In genomic region chr3:38916706-38917105, GRCh38 we compare ENCODE assay signal across 25 cellular contexts.
A peak's percentile ranks its signal among the peaks of the same experiment; 100 is the strongest.
DNase-seq lines count a peak whose midpoint lies in the region; ATAC-seq and TF ChIP-seq lines count a peak whose summit lies in the region.
"Had no signal": no experiment of that assay in that cellular context is flagged by ENCODE, and none has a peak within 500 bp of the region (broad histone marks: within the 10 kb centered on the region; RNA-seq: fewer than 3 reads in every experiment).

No MANE protein-coding gene starts in this region.

- no peak for ATAC-seq in HG03520 (IDR thresholded peaks at IDR 0.05; ENCODE audit: unreplicated experiment)
- ATAC-seq: gastroesophageal sphincter; stimulated activated naive CD8-positive, alpha-beta T cell treated with anti-CD3 and anti-CD28 coated beads, Interleukin-15, Interleukin-2, amounts not matched to agents 100 U/mL and 50 U/mL, for 24 hours had no signal

- no peak overlapping the region for H2AFZ ChIP-seq in mammary epithelial cell (ENCODE audit: low read depth, low read length)

- no peak for TF ChIP-seq POLR2A in breast epithelium (IDR thresholded peaks at IDR 0.05)

- no peak for TF ChIP-seq CTCF in mammary epithelial cell (conservative IDR thresholded peaks at IDR 0.05 in 1 of 2, IDR thresholded peaks at IDR 0.05 in 1 of 2; ENCODE audit: extremely low read depth in 1 of 2, insufficient read depth in 1 of 2, low read depth in 1 of 2, low read length in 2 of 2)
- TF ChIP-seq CTCF in breast epithelium (IDR thresholded peaks at IDR 0.05): no peak

- H3K4me1 ChIP-seq in mammary epithelial cell (ENCODE audit: insufficient read depth, low read length): no peaks in the 10 kb centered on the region
- H3K4me1 ChIP-seq in breast epithelium: no peaks in the 10 kb centered on the region
- H3K4me1 ChIP-seq in adipocyte (ENCODE audit: control insufficient read depth, insufficient read depth, low read length): no peaks in the 10 kb centered on the region
- H3K4me1 ChIP-seq: BLaER1, gastroesophageal sphincter had no signal

- H3K27ac ChIP-seq in mammary epithelial cell (ENCODE audit: insufficient read depth, low read depth, low read length): no peak overlapping the region
- no peak overlapping the region for H3K27ac ChIP-seq in breast epithelium
- H3K27ac ChIP-seq: 22Rv1, BLaER1, gastroesophageal sphincter had no signal

- no peaks in the 10 kb centered on the region for H4K20me1 ChIP-seq in mammary epithelial cell (ENCODE audit: insufficient read depth, low read length)
- H4K20me1 ChIP-seq: BLaER1 had no signal

- intact Hi-C loops in mammary epithelial cell (cut with micrococcal nuclease): no loop called here
- intact Hi-C loops in breast epithelium (cut with DNase I; ENCODE audit: low total_unique reads): no loop called here

- H3K4me3 ChIP-seq in mammary epithelial cell (replicated peaks in 1 of 3; ENCODE audit: insufficient read depth in 1 of 3, low read depth in 2 of 3, low read length in 3 of 3): no peak overlapping the region
- no peak overlapping the region for H3K4me3 ChIP-seq in breast epithelium
- no peak overlapping the region for H3K4me3 ChIP-seq in adipocyte (ENCODE audit: low read length)
- H3K4me3 ChIP-seq: BLaER1, gastroesophageal sphincter had no signal

- no peaks in the 10 kb centered on the region for H3K9me3 ChIP-seq in mammary epithelial cell (replicated peaks; ENCODE audit: insufficient read depth, low read length)
- H3K9me3 ChIP-seq in breast epithelium: peaks cover 0 to 10% of the 10 kb centered on the region in 2 donors
- peaks cover 7% of the 10 kb centered on the region for H3K9me3 ChIP-seq in adipocyte (ENCODE audit: control insufficient read depth, low read length)
- H3K9me3 ChIP-seq: BLaER1, gastroesophageal sphincter had no signal

- BruUV-seq in mammary epithelial cell (replicated peaks; lab: Mats Ljungman, UMichigan): no TSS peak

- CTCF ChIA-PET in mammary epithelial cell (lab: Charles Lee; ENCODE audit: low non-redundant PET): no interaction called here

- H3K36me3 ChIP-seq in mammary epithelial cell (ENCODE audit: insufficient read depth, low read length): no peaks in the 10 kb centered on the region
- H3K36me3 ChIP-seq in breast epithelium: no peaks in the 10 kb centered on the region
- H3K36me3 ChIP-seq in adipocyte (ENCODE audit: control insufficient read depth, insufficient read depth, low read length, severe bottlenecking): no peaks in the 10 kb centered on the region
- H3K36me3 ChIP-seq: BLaER1, gastroesophageal sphincter had no signal

- in situ Hi-C loops in mammary epithelial cell (cut with MboI; ENCODE audit: low sequenced_read_pairs in 2 of 2): no loop called here

- no peak overlapping the region for H3K4me2 ChIP-seq in mammary epithelial cell (ENCODE audit: insufficient read depth, low read depth, low read length)
- H3K4me2 ChIP-seq: BLaER1 had no signal

- H3K27me3 ChIP-seq in mammary epithelial cell (ENCODE audit: insufficient read depth, low read length): peaks cover 2% of the 10 kb centered on the region
- H3K27me3 ChIP-seq in breast epithelium: no peaks in the 10 kb centered on the region
- H3K27me3 ChIP-seq in adipocyte (replicated peaks; ENCODE audit: control insufficient read depth, insufficient read depth, low read length): peaks cover 6% of the 10 kb centered on the region
- H3K27me3 ChIP-seq: BLaER1, gastroesophageal sphincter had no signal

- H3K79me2 ChIP-seq in mammary epithelial cell (ENCODE audit: insufficient read depth, low read length): no peaks in the 10 kb centered on the region

- peak; percentile 84 for DNase-seq in mammary epithelial cell
- DNase-seq in breast epithelium (ENCODE audit: low spot score in 2 of 2): no peak
- peak; percentile 13 for DNase-seq in adipocyte (ENCODE audit: low read depth)
- peak; percentile 41 for DNase-seq in iris pigment epithelial cell (ENCODE audit: low read depth)
- DNase-seq in pons (ENCODE audit: low spot score): no peak
- no peak for DNase-seq in dermis blood vessel endothelial cell
- no peak for DNase-seq in NK-92 treated with Interleukin-12 subunit alpha and Interleukin-12 subunit beta, amount 100 ng/mL, for 24 hours (lab: John Stamatoyannopoulos, UW)
- DNase-seq: activated CD4-positive, CD25-positive, alpha-beta regulatory T cell treated with anti-CD3 and anti-CD28 coated beads, Interleukin-2, amount 50 U/mL, for 72 hours; activated naive CD4-positive, alpha-beta T cell; activated T-cell treated with anti-CD3 and anti-CD28 coated beads, Interleukin-2, amount 50 U/mL, for 1 hour; erythroblast; H7; naive B cell; NCI-H1694; NCI-H2171; NCI-H69; occipital lobe; retina; stimulated activated CD4-positive, alpha-beta T cell treated with anti-CD3 and anti-CD28 coated beads, Interleukin-12 subunit alpha, Interleukin-12 subunit beta, amount 100 ng/mL, for 4 hours; stimulated activated CD4-positive, alpha-beta T cell treated with anti-CD3 and anti-CD28 coated beads, Interleukin-4, amount 100 ng/mL, for 4 hours; stimulated activated naive CD8-positive, alpha-beta T cell treated with anti-CD3 and anti-CD28 coated beads, Interleukin-15, Interleukin-2, amounts not matched to agents 100 U/mL and 50 U/mL, for 24 hours had no signal

- H3K9ac ChIP-seq in mammary epithelial cell (ENCODE audit: insufficient read depth, low read length) (no peak overlapping the region), adipocyte (ENCODE audit: low read length) (no peak overlapping the region)
- H3K9ac ChIP-seq: BLaER1 had no signal

- WGBS in mammary epithelial cell (ENCODE audit: low coverage, missing lambda C conversion rate): 38% methylated on average over 1 of the region's 1 CpG

- dilution Hi-C loops in mammary epithelial cell (cut with HindIII; ENCODE audit: low sequenced_read_pairs): no loop called here

Comparison
In these comparisons a context has a peak if more than half of its experiments do, and no peak if none do; other contexts are left out.
1. DNase-seq: peak in mammary epithelial cell (single experiment), adipocyte (single experiment) and iris pigment epithelial cell (single experiment); none in breast epithelium (0 of 2), pons (single experiment), dermis blood vessel endothelial cell (single experiment) and NK-92 treated with Interleukin-12 subunit alpha and Interleukin-12 subunit beta, amount 100 ng/mL, for 24 hours (single experiment).